ENCODE assay signal across 14 cellular contexts in genomic region chr6:147395158-147395557, GRCh38.
A peak's percentile ranks its signal among the peaks of the same experiment; 100 is the strongest.
DNase-seq lines count a peak whose midpoint lies in the region; ATAC-seq and TF ChIP-seq lines count a peak whose summit lies in the region.
"Had no signal": no experiment of that assay in that cellular context is flagged by ENCODE, and none has a peak within 500 bp of the region (broad histone marks: within the 10 kb centered on the region; RNA-seq: fewer than 3 reads in every experiment).

No MANE protein-coding gene starts in this region.

- H3K4me3 ChIP-seq in MG63 (no peak overlapping the region), astrocyte of the spinal cord (ENCODE audit: low read depth, low read length) (no peak overlapping the region)

- ATAC-seq in GM18867 (IDR thresholded peaks at IDR 0.05; ENCODE audit: unreplicated experiment) (no peak), HG03139 (IDR thresholded peaks at IDR 0.05; ENCODE audit: unreplicated experiment) (no peak)
- ATAC-seq: CD8-positive, alpha-beta T cell had no signal

- no peaks in the 10 kb centered on the region for H3K9me3 ChIP-seq in MG63

- TF ChIP-seq CTCF in astrocyte of the spinal cord (IDR thresholded peaks at IDR 0.05; ENCODE audit: low read depth, low read length) = no peak

- peak; percentile 13 for DNase-seq in MG63
- DNase-seq in astrocyte of the spinal cord (ENCODE audit: low read depth, low spot score) = peak; percentile 21
- DNase-seq in fibroblast of peridontal ligament (ENCODE audit: extremely low read depth) = peak; percentile 17
- DNase-seq in stromal cell of bone marrow (ENCODE audit: low read depth) = peak; percentile 2
- no peak for DNase-seq in iPS-NIHi7 (ENCODE audit: extremely low spot score)
- DNase-seq: CD8-positive, alpha-beta T cell; DND-41; MV-4-11; NCI-H1417 treated with DMSO at 0.1 percent for 48 hours; NCI-H2029; NCI-H524 treated with DMSO at 0.1 percent for 48 hours; Right ventricle myocardium superior had no signal

- no peaks in the 10 kb centered on the region for H3K27me3 ChIP-seq in MG63

- no peaks in the 10 kb centered on the region for H3K36me3 ChIP-seq in MG63

- in situ Hi-C loops in astrocyte of the spinal cord (cut with HindIII; ENCODE audit: low sequenced_read_pairs) = no loop called here
